ENCODE assay signal across 27 cellular contexts in the genomic region with DNA sequence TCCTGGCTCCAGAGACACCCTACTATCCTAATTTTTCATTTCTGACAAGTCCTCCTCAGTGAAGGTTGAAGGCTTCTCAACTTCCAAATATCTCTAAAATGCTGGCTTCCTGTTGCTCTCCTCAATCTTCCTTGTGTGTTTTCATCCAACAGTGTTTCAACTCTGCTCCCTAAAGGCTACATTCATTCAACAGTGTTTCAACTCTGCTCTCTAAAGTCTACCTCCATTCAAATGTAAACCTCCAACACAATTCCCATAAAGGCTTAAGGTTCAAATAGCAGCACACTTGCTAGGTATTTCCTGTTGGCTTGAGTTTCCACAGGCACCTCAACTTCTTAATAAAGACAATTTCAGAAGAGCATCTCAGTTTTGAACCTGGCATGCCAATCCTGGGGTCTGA.
"Had no signal": no experiment of that assay in that cellular context is flagged by ENCODE, and none has a peak within 500 bp of the region (broad histone marks: within the 10 kb centered on the region; RNA-seq: fewer than 3 reads in every experiment).

No MANE protein-coding gene starts in this region.

- H3K9me3 ChIP-seq: esophagus muscularis mucosa, gastrocnemius medialis, heart left ventricle had no signal

- H3K27me3 Mint-ChIP-seq: activated naive CD8-positive, alpha-beta T cell treated with anti-CD3 and anti-CD28 coated beads, Interleukin-2, amount 10 ng/mL, durations not matched to agents 7 days and 5 days; dendritic cell treated with granulocyte-macrophage colony-stimulating factor and Interleukin-4, amounts not matched to agents 40 ng/mL and 50 ng/mL, for 4 days had no signal

- H3K4me1 ChIP-seq: esophagus muscularis mucosa, foreskin keratinocyte, gastrocnemius medialis, heart left ventricle had no signal

- H3K4me1 Mint-ChIP-seq: activated CD4-positive, alpha-beta memory T cell treated with anti-CD3 and anti-CD28 coated beads, Interleukin-2, amount 10 ng/mL, durations not matched to agents 7 days and 5 days; activated CD4-positive, alpha-beta T cell treated with anti-CD3 and anti-CD28 coated beads, Interleukin-2, amount 10 ng/mL, durations not matched to agents 7 days and 5 days; activated naive CD4-positive, alpha-beta T cell treated with anti-CD3 and anti-CD28 coated beads, Interleukin-2, amount 10 ng/mL, durations not matched to agents 7 days and 5 days; activated naive CD8-positive, alpha-beta T cell treated with anti-CD3 and anti-CD28 coated beads, Interleukin-2, amount 10 ng/mL, durations not matched to agents 7 days and 5 days; central memory CD8-positive, alpha-beta T cell had no signal

- ATAC-seq: activated naive CD4-positive, alpha-beta T cell treated with anti-CD3 and anti-CD28 coated beads, Interleukin-2, amount 50 U/mL, for 72 hours; activated T-cell treated with anti-CD3 and anti-CD28 coated beads, Interleukin-2, amount 50 U/mL, for 72 hours; effector memory CD8-positive, alpha-beta T cell; foreskin keratinocyte; gastrocnemius medialis; heart left ventricle had no signal

- H3K4me3 ChIP-seq: coronary artery, dorsolateral prefrontal cortex, esophagus muscularis mucosa, gastrocnemius medialis, heart left ventricle had no signal

- H3K9me3 Mint-ChIP-seq: activated CD4-positive, alpha-beta memory T cell treated with anti-CD3 and anti-CD28 coated beads, Interleukin-2, amount 10 ng/mL, durations not matched to agents 7 days and 5 days; activated CD4-positive, alpha-beta T cell treated with anti-CD3 and anti-CD28 coated beads, Interleukin-2, amount 10 ng/mL, durations not matched to agents 7 days and 5 days; activated naive CD4-positive, alpha-beta T cell treated with anti-CD3 and anti-CD28 coated beads, Interleukin-2, amount 10 ng/mL, durations not matched to agents 7 days and 5 days; activated naive CD4-positive, alpha-beta T cell treated with anti-CD3 and anti-CD28 coated beads, Interleukin-2, amount 50 U/mL, for 72 hours; activated naive CD8-positive, alpha-beta T cell treated with anti-CD3 and anti-CD28 coated beads, Interleukin-2, amount 10 ng/mL, durations not matched to agents 7 days and 5 days; activated T-cell treated with anti-CD3 and anti-CD28 coated beads, Interleukin-2, amount 50 U/mL, for 24 hours; activated T-cell treated with anti-CD3 and anti-CD28 coated beads, Interleukin-2, amount 50 U/mL, for 72 hours; central memory CD8-positive, alpha-beta T cell; effector memory CD8-positive, alpha-beta T cell had no signal

- H3K27ac ChIP-seq: brain microvascular endothelial cell, coronary artery, dorsolateral prefrontal cortex, esophagus muscularis mucosa, foreskin keratinocyte, gastrocnemius medialis, heart left ventricle had no signal

- H3K36me3 ChIP-seq: brain microvascular endothelial cell, esophagus muscularis mucosa, gastrocnemius medialis, heart left ventricle had no signal

- H3K4me3 Mint-ChIP-seq: activated CD4-positive, alpha-beta memory T cell treated with anti-CD3 and anti-CD28 coated beads, Interleukin-2, amount 10 ng/mL, durations not matched to agents 7 days and 5 days; activated CD4-positive, alpha-beta T cell treated with anti-CD3 and anti-CD28 coated beads, Interleukin-2, amount 10 ng/mL, durations not matched to agents 7 days and 5 days; activated naive CD4-positive, alpha-beta T cell treated with anti-CD3 and anti-CD28 coated beads, Interleukin-2, amount 10 ng/mL, durations not matched to agents 7 days and 5 days; activated naive CD8-positive, alpha-beta T cell treated with anti-CD3 and anti-CD28 coated beads, Interleukin-2, amount 10 ng/mL, durations not matched to agents 7 days and 5 days; activated T-cell treated with anti-CD3 and anti-CD28 coated beads, Interleukin-2, amount 50 U/mL, for 24 hours; activated T-cell treated with anti-CD3 and anti-CD28 coated beads, Interleukin-2, amount 50 U/mL, for 72 hours; central memory CD8-positive, alpha-beta T cell; dendritic cell treated with granulocyte-macrophage colony-stimulating factor and Interleukin-4, amounts not matched to agents 40 ng/mL and 50 ng/mL, for 4 days; effector memory CD8-positive, alpha-beta T cell had no signal

- H3K27me3 ChIP-seq: brain microvascular endothelial cell, dorsolateral prefrontal cortex, foreskin keratinocyte, gastrocnemius medialis, heart left ventricle had no signal

- H3K36me3 Mint-ChIP-seq: activated naive CD4-positive, alpha-beta T cell treated with anti-CD3 and anti-CD28 coated beads, Interleukin-2, amount 10 ng/mL, durations not matched to agents 7 days and 5 days; activated naive CD4-positive, alpha-beta T cell treated with anti-CD3 and anti-CD28 coated beads, Interleukin-2, amount 50 U/mL, for 72 hours; activated naive CD8-positive, alpha-beta T cell treated with anti-CD3 and anti-CD28 coated beads, Interleukin-2, amount 10 ng/mL, durations not matched to agents 7 days and 5 days had no signal

- DNase-seq: activated CD4-positive, alpha-beta memory T cell treated with anti-CD3 and anti-CD28 coated beads, Interleukin-2, amount 10 ng/mL, durations not matched to agents 7 days and 5 days; activated CD4-positive, alpha-beta T cell treated with anti-CD3 and anti-CD28 coated beads for 1 hour; activated CD4-positive, alpha-beta T cell treated with anti-CD3 and anti-CD28 coated beads for 4 hours; activated CD4-positive, alpha-beta T cell treated with anti-CD3 and anti-CD28 coated beads, Interleukin-2, amount 10 ng/mL, durations not matched to agents 7 days and 5 days; activated CD4-positive, alpha-beta T cell treated with anti-CD3 and anti-CD28 coated beads, Interleukin-2, amount 50 U/mL, for 4 hours; activated CD8-positive, alpha-beta memory T cell treated with anti-CD3 and anti-CD28 coated beads, Interleukin-2, amount 50 U/mL, for 48 hours; activated gamma-delta T cell; activated naive CD4-positive, alpha-beta T cell; activated naive CD4-positive, alpha-beta T cell treated with anti-CD3 and anti-CD28 coated beads, Interleukin-2, amount 10 ng/mL, durations not matched to agents 7 days and 5 days; activated naive CD8-positive, alpha-beta T cell treated with anti-CD3 and anti-CD28 coated beads, Interleukin-2, amount 10 ng/mL, durations not matched to agents 7 days and 5 days; activated T-cell treated with anti-CD3 and anti-CD28 coated beads for 4 hours; activated T-cell treated with anti-CD3 and anti-CD28 coated beads, Interleukin-2, amount 50 U/mL, for 24 hours; activated T-cell treated with anti-CD3 and anti-CD28 coated beads, Interleukin-2, amount 50 U/mL, for 72 hours; brain microvascular endothelial cell; dorsolateral prefrontal cortex; effector memory CD8-positive, alpha-beta T cell; erythroblast; foreskin keratinocyte; gastrocnemius medialis; glutamatergic neuron; heart left ventricle; T-helper 2 cell had no signal

- H3K27ac Mint-ChIP-seq: activated CD4-positive, alpha-beta memory T cell treated with anti-CD3 and anti-CD28 coated beads, Interleukin-2, amount 10 ng/mL, durations not matched to agents 7 days and 5 days; activated CD4-positive, alpha-beta T cell treated with anti-CD3 and anti-CD28 coated beads, Interleukin-2, amount 10 ng/mL, durations not matched to agents 7 days and 5 days; activated naive CD4-positive, alpha-beta T cell treated with anti-CD3 and anti-CD28 coated beads, Interleukin-2, amount 10 ng/mL, durations not matched to agents 7 days and 5 days; activated naive CD4-positive, alpha-beta T cell treated with anti-CD3 and anti-CD28 coated beads, Interleukin-2, amount 50 U/mL, for 72 hours; activated naive CD8-positive, alpha-beta T cell treated with anti-CD3 and anti-CD28 coated beads, Interleukin-2, amount 10 ng/mL, durations not matched to agents 7 days and 5 days; activated T-cell treated with anti-CD3 and anti-CD28 coated beads, Interleukin-2, amount 50 U/mL, for 24 hours; activated T-cell treated with anti-CD3 and anti-CD28 coated beads, Interleukin-2, amount 50 U/mL, for 72 hours; dendritic cell treated with granulocyte-macrophage colony-stimulating factor and Interleukin-4, amounts not matched to agents 40 ng/mL and 50 ng/mL, for 4 days; effector memory CD8-positive, alpha-beta T cell had no signal
